ENCODE assay signal across 9 cellular contexts in genomic region chr3:148309390-148310035, GRCh38.
DNase-seq lines count a peak whose midpoint lies in the region; ATAC-seq and TF ChIP-seq lines count a peak whose summit lies in the region.
"Had no signal": no experiment of that assay in that cellular context is flagged by ENCODE, and none has a peak within 500 bp of the region (broad histone marks: within the 10 kb centered on the region; RNA-seq: fewer than 3 reads in every experiment).

No MANE protein-coding gene starts in this region.

- TF ChIP-seq CTCF in uterus (IDR thresholded peaks at IDR 0.05), result peak; percentile 18 to 27 (median 23)

- no peak overlapping the region for H3K27ac Mint-ChIP-seq in activated CD8-positive, alpha-beta memory T cell treated with anti-CD3 and anti-CD28 coated beads, Interleukin-2, amount 10 ng/mL, durations not matched to agents 7 days and 5 days

- H3K27me3 ChIP-seq in uterus, result no peaks in the 10 kb centered on the region

- intact Hi-C loops in uterus (cut with DNase I; ENCODE audit: low total_unique reads), result no loop called here

- peak; percentile 50 for DNase-seq in activated CD8-positive, alpha-beta memory T cell treated with anti-CD3 and anti-CD28 coated beads, Interleukin-2, amount 10 ng/mL, durations not matched to agents 7 days and 5 days
- DNase-seq in activated CD8-positive, alpha-beta memory T cell treated with anti-CD3 and anti-CD28 coated beads, Interleukin-2, amount 50 U/mL, for 4 hours, result no peak
- DNase-seq in HPDE6-E6E7 (ENCODE audit: extremely low spot score) (peak; percentile 28), SKM-1 (lab: John Stamatoyannopoulos, UW; ENCODE audit: unreplicated experiment) (peak; percentile 8), glomerular visceral epithelial cell (ENCODE audit: extremely low spot score) (peak; percentile 45), uterus (no peak)
- no peak for DNase-seq in activated effector memory CD4-positive, alpha-beta T cell treated with Interleukin-2 at 50 U/mL for 16 hours

- TF ChIP-seq POLR2A in uterus (IDR thresholded peaks at IDR 0.05), result no peak

- no peaks in the 10 kb centered on the region for H3K36me3 ChIP-seq in uterus

- no peak overlapping the region for H3K4me3 ChIP-seq in uterus
- H3K4me3 ChIP-seq: lung had no signal

- no peaks in the 10 kb centered on the region for H3K27me3 Mint-ChIP-seq in activated CD8-positive, alpha-beta memory T cell treated with anti-CD3 and anti-CD28 coated beads, Interleukin-2, amount 10 ng/mL, durations not matched to agents 7 days and 5 days

- no peaks in the 10 kb centered on the region for H3K36me3 Mint-ChIP-seq in activated CD8-positive, alpha-beta memory T cell treated with anti-CD3 and anti-CD28 coated beads, Interleukin-2, amount 10 ng/mL, durations not matched to agents 7 days and 5 days

- no peak overlapping the region for H3K4me3 Mint-ChIP-seq in activated CD8-positive, alpha-beta memory T cell treated with anti-CD3 and anti-CD28 coated beads, Interleukin-2, amount 10 ng/mL, durations not matched to agents 7 days and 5 days

- H3K9me3 Mint-ChIP-seq in activated CD8-positive, alpha-beta memory T cell treated with anti-CD3 and anti-CD28 coated beads, Interleukin-2, amount 10 ng/mL, durations not matched to agents 7 days and 5 days (ENCODE audit: low read depth), result no peaks in the 10 kb centered on the region

- H3K4me1 ChIP-seq in uterus, result no peaks in the 10 kb centered on the region

- CTCF ChIA-PET in activated CD8-positive, alpha-beta memory T cell treated with anti-CD3 and anti-CD28 coated beads, Interleukin-2, amount 10 ng/mL, durations not matched to agents 7 days and 5 days (lab: Charles Lee), result interaction anchor here (0.7 kb wide), 1 partner anchor 158 kb away, joined by 3 read pairs; no protein-coding TSS in a partner anchor

- ATAC-seq in activated CD8-positive, alpha-beta memory T cell treated with anti-CD3 and anti-CD28 coated beads, Interleukin-2, amount 10 ng/mL, durations not matched to agents 7 days and 5 days, result peak; percentile 55
- ATAC-seq in GM21717 (IDR thresholded peaks at IDR 0.05; ENCODE audit: unreplicated experiment), result peak; percentile 84

- no peaks in the 10 kb centered on the region for H3K9me3 ChIP-seq in uterus

- H3K4me1 Mint-ChIP-seq in activated CD8-positive, alpha-beta memory T cell treated with anti-CD3 and anti-CD28 coated beads, Interleukin-2, amount 10 ng/mL, durations not matched to agents 7 days and 5 days, result no peaks in the 10 kb centered on the region

- H3K27ac ChIP-seq in uterus, result no peak overlapping the region

Comparison
In these comparisons a context has a peak if more than half of its experiments do, and no peak if none do; other contexts are left out.
1. DNase-seq: peak in activated CD8-positive, alpha-beta memory T cell treated with anti-CD3 and anti-CD28 coated beads, Interleukin-2, amount 10 ng/mL, durations not matched to agents 7 days and 5 days (single experiment), HPDE6-E6E7 (single experiment), SKM-1 (single experiment) and glomerular visceral epithelial cell (single experiment); none in activated CD8-positive, alpha-beta memory T cell treated with anti-CD3 and anti-CD28 coated beads, Interleukin-2, amount 50 U/mL, for 4 hours (single experiment), uterus (0 of 2) and activated effector memory CD4-positive, alpha-beta T cell treated with Interleukin-2 at 50 U/mL for 16 hours (single experiment).